ENCODE assay signal across 18 cellular contexts in genomic region chr2:6845312-6845711, GRCh38. TPM values are rescaled to one million over a fixed set of nuclear protein-coding genes. Genes with fewer than 3 reads are reported as not detected.
DNase-seq lines count a peak whose midpoint lies in the region; ATAC-seq, FAIRE-seq and TF ChIP-seq lines count a peak whose summit lies in the region.
"Had no signal": no experiment of that assay in that cellular context is flagged by ENCODE, and none has a peak within 500 bp of the region (broad histone marks: within the 10 kb centered on the region; RNA-seq: fewer than 3 reads in every experiment).

No MANE protein-coding gene starts in this region.

- H3K9me1 ChIP-seq in K562 (ENCODE audit: control insufficient read depth, insufficient read depth, low read length), result no peaks in the 10 kb centered on the region

- CTCF ChIA-PET in K562 (lab: Yijun Ruan, JAX; ENCODE audit: low intra/inter-chr PET ratio), result interaction anchor here (0.9 kb wide), 1 partner anchor 199 kb away, joined by 4 read pairs; no protein-coding TSS in a partner anchor
- CTCF ChIA-PET in RWPE1 (lab: Yijun Ruan, JAX), result interaction anchor here (0.6 kb wide), 1 partner anchor 129 kb away, joined by 3 read pairs; no protein-coding TSS in a partner anchor

- H3K4me3 ChIP-seq in K562 (no peak overlapping the region), mesendoderm (ENCODE audit: low read length) (no peak overlapping the region)
- H3K4me3 ChIP-seq: coronary artery, lower lobe of right lung had no signal

- TF ChIP-seq CTCF in K562 (IDR thresholded peaks at IDR 0.05 in 2 of 3, conservative IDR thresholded peaks at IDR 0.05 in 1 of 3; ENCODE audit: insufficient read depth in 2 of 3, low read depth in 1 of 3, low read length in 3 of 3), result no peak
- no peak for TF ChIP-seq CTCF in RWPE1 (conservative IDR thresholded peaks at IDR 0.05; ENCODE audit: low read depth)

- H2BK120ac ChIP-seq in mesendoderm (ENCODE audit: low read depth, low read length), result no peak overlapping the region

- H3K18ac ChIP-seq in mesendoderm (ENCODE audit: low read length), result no peak overlapping the region

- H3K36me3 ChIP-seq in K562 (ENCODE audit: control insufficient read depth, insufficient read depth, low read length) (peaks cover 6% of the 10 kb centered on the region; the same call in 2 of the 3 replicates), mesendoderm (ENCODE audit: control insufficient read depth, insufficient read depth, low read length) (no peaks in the 10 kb centered on the region)

- H2BK15ac ChIP-seq in mesendoderm (replicated peaks; ENCODE audit: low read depth), result no peak overlapping the region

- H4K5ac ChIP-seq in mesendoderm (ENCODE audit: low read length), result no peak overlapping the region

- no TSS peak for BruUV-seq in K562 (replicated peaks; lab: Mats Ljungman, UMichigan)

- no peak overlapping the region for H3K9ac ChIP-seq in K562 (ENCODE audit: insufficient read depth in 1 of 2, low read depth in 2 of 2, low read length in 2 of 2)
- H3K9ac ChIP-seq in mesendoderm (ENCODE audit: low read length), result no peak overlapping the region

- H3K27me3 ChIP-seq in K562 (ENCODE audit: control insufficient read depth in 2 of 2, insufficient read depth in 2 of 2, low read length in 2 of 2), result no peaks in the 10 kb centered on the region
- H3K27me3 ChIP-seq in mesendoderm (ENCODE audit: insufficient read depth, low read length, poor library complexity), result no peaks in the 10 kb centered on the region

- no peak for TF ChIP-seq RAD21 in K562 (CRISPR knock-in tag; conservative IDR thresholded peaks at IDR 0.05 in 1 of 2, IDR thresholded peaks at IDR 0.05 in 1 of 2)

- FAIRE-seq in K562 (lab: Jason Lieb, UNC), result no peak

- H3K9me3 ChIP-seq in K562 (replicated peaks; ENCODE audit: control insufficient read depth, insufficient read depth, low read depth, low read length), result peaks cover 39% of the 10 kb centered on the region

- H3K23ac ChIP-seq in mesendoderm (ENCODE audit: low read length), result no peak overlapping the region

- H3K4me1 ChIP-seq in K562 (replicated peaks in 1 of 2; ENCODE audit: control insufficient read depth in 2 of 2, insufficient read depth in 2 of 2, low read length in 2 of 2), result peaks cover 5 to 13% of the 10 kb centered on the region in 2 experiments; a peak in 4 of 5 replicates
- no peaks in the 10 kb centered on the region for H3K4me1 ChIP-seq in mesendoderm (ENCODE audit: control insufficient read depth, low read depth, low read length)
- H3K4me1 ChIP-seq: lower lobe of right lung had no signal

- H3K56ac ChIP-seq in mesendoderm (ENCODE audit: low read length), result no peak overlapping the region

- no peaks in the 10 kb centered on the region for H3K79me1 ChIP-seq in mesendoderm (ENCODE audit: low read length)

- WGBS in K562 (ENCODE audit: insufficient coverage, low coverage, missing lambda C conversion rate), result 76% methylated on average over 3 of the region's 3 CpGs
- whole genome bisulfite sequencing in mesendoderm (ENCODE audit: extremely low coverage, insufficient coverage, low lambda C conversion rate), result no CpG with 5 or more reads among the region's 3 CpGs

- H3K4me2 ChIP-seq in K562 (ENCODE audit: insufficient read depth, low read length), result no peak overlapping the region
- H3K4me2 ChIP-seq in mesendoderm (ENCODE audit: low read length), result no peak overlapping the region

- no peak for TF ChIP-seq POLR2A in K562 (conservative IDR thresholded peaks at IDR 0.05)

- DNase-seq in DMS53 (lab: John Stamatoyannopoulos, UW) (peak; percentile 43), DMS53 treated with DMSO at 0.1 percent for 48 hours (lab: John Stamatoyannopoulos, UW; ENCODE audit: unreplicated experiment) (no peak), KBM-7 (peak; percentile 54), K562 (ENCODE audit: extremely low read depth in 1 of 4, low spot score in 3 of 4) (peak; percentile 41 to 70 (median 52)), mesendoderm (peak; percentile 35), activated gamma-delta T cell treated with Interleukin-2 at 50 U/mL for 16 hours (no peak), AML-193 (lab: John Stamatoyannopoulos, UW) (no peak), RWPE1 (ENCODE audit: low spot score) (no peak)
- DNase-seq: 8988T; activated T-cell treated with anti-CD3 and anti-CD28 coated beads for 4 hours; HCEC 1CT; hypothalamus; lower lobe of right lung; NCI-H2029; stimulated activated naive CD4-positive, alpha-beta T cell treated with Interleukin-2 at 50 U/mL for 16 hours had no signal

- H3K79me2 ChIP-seq in K562 (ENCODE audit: control insufficient read depth, insufficient read depth, low read length) (no peaks in the 10 kb centered on the region), mesendoderm (ENCODE audit: control insufficient read depth, insufficient read depth, low read length) (no peaks in the 10 kb centered on the region)

- no peak overlapping the region for H3K4ac ChIP-seq in mesendoderm (ENCODE audit: low read depth, low read length)

- intact Hi-C loops in K562 (cut with micrococcal nuclease), result loop anchor here (5.0 kb wide), 1 partner anchor 237 kb away; no protein-coding TSS in a partner anchor

- in situ Hi-C loops in KBM-7 (cut with MboI; ENCODE audit: low pct_unique_long_range_greater_than_20kb, low sequenced_read_pairs) (no loop called here), K562 (cut with MboI) (loop anchor here (25.0 kb wide), 1 partner anchor 167 kb away; no protein-coding TSS in a partner anchor)

- no peak overlapping the region for H4K8ac ChIP-seq in mesendoderm (ENCODE audit: low read depth, low read length)

- H2BK5ac ChIP-seq in mesendoderm (ENCODE audit: low read length), result no peak overlapping the region

- POLR2A ChIA-PET in K562 (lab: Yijun Ruan, JAX) (no interaction called here), RWPE1 (lab: Yijun Ruan, JAX; ENCODE audit: low non-redundant PET) (no interaction called here)

- H4K20me1 ChIP-seq in K562 (replicated peaks; ENCODE audit: control insufficient read depth, insufficient read depth, low read length), result no peaks in the 10 kb centered on the region

- H2AK5ac ChIP-seq in mesendoderm (ENCODE audit: low read length), result no peak overlapping the region

- ATAC-seq in K562, result no peak
- ATAC-seq: esophagus mucosa, lower lobe of right lung had no signal

- no peak overlapping the region for H2AFZ ChIP-seq in K562 (ENCODE audit: low read depth, low read length)

- no peak overlapping the region for H3K27ac ChIP-seq in K562 (ENCODE audit: extremely low read depth, low read depth, low read length)
- H3K27ac ChIP-seq in mesendoderm (ENCODE audit: low read depth, low read length), result no peak overlapping the region
- no peak overlapping the region for H3K27ac ChIP-seq in RWPE1
- H3K27ac ChIP-seq: coronary artery, lower lobe of right lung, VCaP had no signal

- no peak; the same call in 1 of the 2 replicates for TF ChIP-seq EP300 in K562 (IDR thresholded peaks at IDR 0.05; ENCODE audit: low read length)

RNA-seq across cellular contexts. Expression of gene CMPK2, which starts 20.4 kb away (rescaled TPM):
- 2.3 and 3.5 TPM in 2 replicates for total RNA-seq in K562 (2011; cell fraction: chromatin; rRNA removed; ENCODE audit: low replicate concordance)
- 2.3 and 2.8 TPM in 2 replicates for total RNA-seq in K562 (2011; cell fraction: nucleolus; rRNA removed)
- 3.5 and 5.2 TPM in 2 replicates for total RNA-seq in K562 (2011; cell fraction: nucleoplasm; rRNA removed)
- total RNA-seq in K562 (2014; rRNA removed) (10.5 TPM in 2 replicates), K562 (2014; rRNA removed; fragmentation: Illumina TruSeq; extraction: Trizol) (5.0 and 5.3 TPM in 2 replicates), K562 (2015; rRNA removed; fragmentation: Illumina TruSeq; extraction: Trizol) (7.4 and 7.6 TPM in 2 replicates), K562 (2021) (7.2 and 7.9 TPM in 2 replicates)
- polyA plus RNA-seq in K562 (2011; rRNA removed) (3.5 and 4.3 TPM in 2 replicates), K562 (2014; fragmentation: Illumina TruSeq; extraction: Trizol) (5.3 and 6.5 TPM in 2 replicates), K562 (2014; fragmentation: Nextera tagmentation; extraction: Ambion mirVana) (1 to 10 TPM; 2.6 to 2.9 TPM), K562 (2014; rRNA removed) (3.8 and 4.5 TPM in 2 replicates)
- 3.2 and 3.6 TPM in 2 replicates for polyA plus RNA-seq in K562 (2011; cell fraction: cytosol; rRNA removed)
- polyA plus RNA-seq in K562 (2011; cell fraction: nucleus; rRNA removed), result 5.6 and 6.6 TPM in 2 replicates
- 8.3 and 23.7 TPM in 2 replicates for polyA plus RNA-seq in K562 (2012)
- polyA minus RNA-seq in K562 (2011; rRNA and poly(A)+ RNA removed), result 2.9 and 4.3 TPM in 2 replicates
- polyA minus RNA-seq in K562 (2011; cell fraction: cytosol; rRNA and poly(A)+ RNA removed), result 2.9 and 3.3 TPM in 2 replicates
- polyA minus RNA-seq in K562 (2011; cell fraction: nucleus; rRNA and poly(A)+ RNA removed), result 3.4 and 5.2 TPM in 2 replicates
- polyA plus RNA-seq in mesendoderm (2013, experiment 1 of 2), result 0.42 TPM
- 0.41 TPM for polyA plus RNA-seq in mesendoderm (2013, experiment 2 of 2)

RNA-seq across cellular contexts. Expression of gene RSAD2, which starts 32.3 kb away (rescaled TPM):
- 0.39 and 0.79 TPM in 2 replicates for total RNA-seq in K562 (2011; cell fraction: chromatin; rRNA removed; ENCODE audit: low replicate concordance)
- total RNA-seq in K562 (2011; cell fraction: nucleolus; rRNA removed), result 0.50 and 0.53 TPM in 2 replicates
- 1.2 TPM in 1 of 2 replicates, not detected in the other for total RNA-seq in K562 (2011; cell fraction: nucleoplasm; rRNA removed)
- total RNA-seq in K562 (2014; rRNA removed) (0.57 and 1.4 TPM in 2 replicates), K562 (2014; rRNA removed; fragmentation: Illumina TruSeq; extraction: Trizol) (0.41 and 0.51 TPM in 2 replicates), K562 (2015; rRNA removed; fragmentation: Illumina TruSeq; extraction: Trizol) (0.51 and 0.68 TPM in 2 replicates), K562 (2021) (0.18 and 0.49 TPM in 2 replicates)
- polyA plus RNA-seq in K562 (2011; rRNA removed) (0.24 and 0.45 TPM in 2 replicates), K562 (2014; fragmentation: Illumina TruSeq; extraction: Trizol) (0.15 and 0.37 TPM in 2 replicates), K562 (2014; fragmentation: Nextera tagmentation; extraction: Ambion mirVana) (under 1 TPM; 0.15 to 0.28 TPM), K562 (2014; rRNA removed) (0.11 and 0.19 TPM in 2 replicates)
- polyA plus RNA-seq in K562 (2011; cell fraction: cytosol; rRNA removed), result 0.06 and 0.15 TPM in 2 replicates
- 0.28 and 0.38 TPM in 2 replicates for polyA plus RNA-seq in K562 (2011; cell fraction: nucleus; rRNA removed)
- polyA plus RNA-seq in K562 (2012), result 0.46 and 1.1 TPM in 2 replicates
- polyA minus RNA-seq in K562 (2011; rRNA and poly(A)+ RNA removed), result 0.63 and 0.75 TPM in 2 replicates
- polyA minus RNA-seq in K562 (2011; cell fraction: cytosol; rRNA and poly(A)+ RNA removed), result not detected in 2 replicates
- polyA minus RNA-seq in K562 (2011; cell fraction: nucleus; rRNA and poly(A)+ RNA removed), result 0.94 and 1.00 TPM in 2 replicates
- 0.01 TPM for polyA plus RNA-seq in mesendoderm (2013, experiment 1 of 2)
- polyA plus RNA-seq in mesendoderm (2013, experiment 2 of 2), result not detected

Comparison
In these comparisons a context has a peak if more than half of its experiments do, and no peak if none do; other contexts are left out.
1. DNase-seq: peak in DMS53 (single experiment), KBM-7 (single experiment), K562 (4 of 4) and mesendoderm (single experiment); none in DMS53 treated with DMSO at 0.1 percent for 48 hours (single experiment), activated gamma-delta T cell treated with Interleukin-2 at 50 U/mL for 16 hours (single experiment), AML-193 (0 of 2) and RWPE1 (single experiment).